Comparison of ENCODE assay signal across 15 cellular contexts in genomic region chr1:180920702-180921101, GRCh38. TPM values are rescaled to one million over a fixed set of nuclear protein-coding genes. Genes with fewer than 3 reads are reported as not detected.
A peak's percentile ranks its signal among the peaks of the same experiment; 100 is the strongest.
DNase-seq lines count a peak whose midpoint lies in the region; ATAC-seq and TF ChIP-seq lines count a peak whose summit lies in the region.
"Had no signal": no experiment of that assay in that cellular context is flagged by ENCODE, and none has a peak within 500 bp of the region (broad histone marks: within the 10 kb centered on the region; RNA-seq: fewer than 3 reads in every experiment).

No MANE protein-coding gene starts in this region.

- intact Hi-C loops in natural killer cell (cut with micrococcal nuclease) (no loop called here), PC-9 (cut with micrococcal nuclease; ENCODE audit: unreplicated experiment) (no loop called here)

- no peak overlapping the region for H3K27ac ChIP-seq in MM.1S (ENCODE audit: low read length)
- no peak overlapping the region for H3K27ac ChIP-seq in PC-9
- H3K27ac ChIP-seq: C4-2B, SK-N-MC had no signal

- no peak overlapping the region for H3K4me2 ChIP-seq in MM.1S (ENCODE audit: low read depth, low read length)
- no peak overlapping the region for H3K4me2 ChIP-seq in PC-9

- H2AFZ ChIP-seq in MM.1S (ENCODE audit: low read length) (no peak overlapping the region), PC-9 (no peak overlapping the region)

- H3K36me3 Mint-ChIP-seq in natural killer cell treated with Interleukin-12 subunit alpha and Interleukin-12 subunit beta and Interleukin-15 and Interleukin-18, amount 100 ng/mL, for 72 hours: no peaks in the 10 kb centered on the region
- H3K36me3 Mint-ChIP-seq in natural killer cell (no peaks in the 10 kb centered on the region), endothelial cell (ENCODE audit: low read depth, unreplicated experiment) (no peaks in the 10 kb centered on the region)
- H3K36me3 Mint-ChIP-seq: brain, immature natural killer cell had no signal

- H3K27me3 Mint-ChIP-seq in natural killer cell treated with Interleukin-12 subunit alpha and Interleukin-12 subunit beta and Interleukin-15 and Interleukin-18, amount 100 ng/mL, for 72 hours: no peaks in the 10 kb centered on the region
- H3K27me3 Mint-ChIP-seq in natural killer cell (ENCODE audit: low read depth in 2 of 2): no peaks in the 10 kb centered on the region
- peaks cover 16% of the 10 kb centered on the region for H3K27me3 Mint-ChIP-seq in endothelial cell (ENCODE audit: unreplicated experiment)

- H3K4me1 ChIP-seq in MM.1S (ENCODE audit: low read length) (peaks cover 5% of the 10 kb centered on the region; the same call in 1 of the 2 replicates), PC-9 (replicated peaks; ENCODE audit: insufficient read depth) (peaks cover 14% of the 10 kb centered on the region)

- H3F3A ChIP-seq in MM.1S (ENCODE audit: insufficient read depth, low read length) (no peaks in the 10 kb centered on the region), PC-9 (ENCODE audit: insufficient read depth, low read depth) (no peaks in the 10 kb centered on the region)

- H3K9me3 ChIP-seq in MM.1S (replicated peaks; ENCODE audit: insufficient read depth, low read length): no peaks in the 10 kb centered on the region
- no peaks in the 10 kb centered on the region for H3K9me3 ChIP-seq in PC-9 (ENCODE audit: insufficient read depth, low read depth)

- BruUV-seq in PC-9 (replicated peaks; lab: Mats Ljungman, UMichigan): no TSS peak

- H3K27ac Mint-ChIP-seq in natural killer cell treated with Interleukin-12 subunit alpha and Interleukin-12 subunit beta and Interleukin-15 and Interleukin-18, amount 100 ng/mL, for 72 hours: no peak overlapping the region
- H3K27ac Mint-ChIP-seq in natural killer cell: no peak overlapping the region
- H3K27ac Mint-ChIP-seq in endothelial cell (ENCODE audit: unreplicated experiment): no peak overlapping the region
- H3K27ac Mint-ChIP-seq: immature natural killer cell, nephron had no signal

- H3K9me2 ChIP-seq in MM.1S (replicated peaks; ENCODE audit: insufficient read depth, low read length) (no peaks in the 10 kb centered on the region), PC-9 (ENCODE audit: insufficient read depth) (no peaks in the 10 kb centered on the region)

- peak; percentile 38 for DNase-seq in natural killer cell treated with Interleukin-12 subunit alpha and Interleukin-12 subunit beta and Interleukin-15 and Interleukin-18, amount 100 ng/mL, for 72 hours (ENCODE audit: low spot score)
- DNase-seq in natural killer cell: no peak
- DNase-seq in MM.1S: no peak
- DNase-seq in endothelial cell (ENCODE audit: low spot score): no peak
- no peak for DNase-seq in PC-9
- no peak for DNase-seq in activated CD4-positive, alpha-beta T cell treated with anti-CD3 and anti-CD28 coated beads for 4 hours
- no peak for DNase-seq in inferior parietal cortex (ENCODE audit: extremely low spot score)
- no peak for DNase-seq in SKM-1 treated with dmso at 0.1 percent for 144 hours (lab: John Stamatoyannopoulos, UW; ENCODE audit: unreplicated experiment)
- DNase-seq: immature natural killer cell, MV-4-11, NCI-H524 treated with DMSO at 0.1 percent for 48 hours had no signal

- POLR2A ChIA-PET in PC-9 (lab: Charles Lee; ENCODE audit: unreplicated experiment): interaction anchor here (0.6 kb wide), 1 partner anchor 27 kb away, joined by 20 read pairs; no protein-coding TSS in a partner anchor

- H3K4me1 Mint-ChIP-seq in natural killer cell treated with Interleukin-12 subunit alpha and Interleukin-12 subunit beta and Interleukin-15 and Interleukin-18, amount 100 ng/mL, for 72 hours (ENCODE audit: low read depth in 2 of 2): peaks cover 0 to 5% of the 10 kb centered on the region in 2 donors
- no peaks in the 10 kb centered on the region for H3K4me1 Mint-ChIP-seq in natural killer cell
- peaks cover 18% of the 10 kb centered on the region for H3K4me1 Mint-ChIP-seq in endothelial cell (ENCODE audit: unreplicated experiment)
- H3K4me1 Mint-ChIP-seq: immature natural killer cell had no signal

- CTCF ChIA-PET in PC-9 (lab: Charles Lee): no interaction called here

- no peak overlapping the region for H3K9ac ChIP-seq in MM.1S (ENCODE audit: low read length)

- no peak for ATAC-seq in natural killer cell treated with Interleukin-12 subunit alpha and Interleukin-12 subunit beta and Interleukin-15 and Interleukin-18, amount 100 ng/mL, for 72 hours
- ATAC-seq in natural killer cell: no peak

- TF ChIP-seq CTCF in natural killer cell (IDR thresholded peaks at IDR 0.05) (no peak), MM.1S (IDR thresholded peaks at IDR 0.05; ENCODE audit: low read length) (peak; percentile 45), endothelial cell (IDR thresholded peaks at IDR 0.05; ENCODE audit: unreplicated experiment) (peak; percentile 53), PC-9 (conservative IDR thresholded peaks at IDR 0.05) (no peak)

- no peak overlapping the region for H3K4me3 ChIP-seq in MM.1S (ENCODE audit: low read length)
- no peak overlapping the region for H3K4me3 ChIP-seq in PC-9
- H3K4me3 ChIP-seq: SK-N-MC had no signal

- no peaks in the 10 kb centered on the region for H3K9me3 Mint-ChIP-seq in natural killer cell treated with Interleukin-12 subunit alpha and Interleukin-12 subunit beta and Interleukin-15 and Interleukin-18, amount 100 ng/mL, for 72 hours
- H3K9me3 Mint-ChIP-seq in natural killer cell (no peaks in the 10 kb centered on the region), endothelial cell (ENCODE audit: unreplicated experiment) (no peaks in the 10 kb centered on the region)
- H3K9me3 Mint-ChIP-seq: immature natural killer cell, nephron had no signal

- H3K79me2 ChIP-seq in MM.1S (ENCODE audit: low read length) (no peaks in the 10 kb centered on the region), PC-9 (ENCODE audit: low read depth) (no peaks in the 10 kb centered on the region)

- no peak overlapping the region for H3K4me3 Mint-ChIP-seq in natural killer cell treated with Interleukin-12 subunit alpha and Interleukin-12 subunit beta and Interleukin-15 and Interleukin-18, amount 100 ng/mL, for 72 hours
- no peak overlapping the region for H3K4me3 Mint-ChIP-seq in natural killer cell
- H3K4me3 Mint-ChIP-seq in endothelial cell (ENCODE audit: unreplicated experiment): no peak overlapping the region
- H3K4me3 Mint-ChIP-seq: brain, immature natural killer cell, nephron had no signal

- H4K20me1 ChIP-seq in MM.1S (ENCODE audit: insufficient read depth, low read length) (no peaks in the 10 kb centered on the region), PC-9 (ENCODE audit: insufficient read depth) (no peaks in the 10 kb centered on the region)

- H3K27me3 ChIP-seq in MM.1S (replicated peaks; ENCODE audit: insufficient read depth, low read length): no peaks in the 10 kb centered on the region
- no peaks in the 10 kb centered on the region; the same call in 1 of the 2 replicates for H3K27me3 ChIP-seq in PC-9 (ENCODE audit: insufficient read depth, low read depth)

- H3K36me3 ChIP-seq in MM.1S (replicated peaks; ENCODE audit: insufficient read depth, low read length) (no peaks in the 10 kb centered on the region), PC-9 (ENCODE audit: low read depth) (no peaks in the 10 kb centered on the region)

RNA-seq across cellular contexts. Expression of gene KIAA1614, which starts 8.0 kb away (rescaled TPM):
- under 1 TPM; 0.22 to 0.67 TPM for total RNA-seq in natural killer cell treated with Interleukin-12 subunit alpha and Interleukin-12 subunit beta and Interleukin-15 and Interleukin-18, amount 100 ng/mL, for 72 hours
- total RNA-seq in natural killer cell (under 1 TPM; 0.09 to 0.80 (median 0.40) TPM), endothelial cell (ENCODE audit: unreplicated experiment) (2.6 TPM), PC-9 (2021) (0.15 TPM in 1 of 2 replicates, not detected in the other)

Comparison
In these comparisons a context has a peak if more than half of its experiments do, and no peak if none do; other contexts are left out.
1. CTCF ChIP-seq: peak in MM.1S (single experiment) and endothelial cell (single experiment); none in natural killer cell (single experiment) and PC-9 (single experiment).